Comparison of ENCODE assay signal across 25 cellular contexts in genomic region chr9:87334366-87334765, GRCh38.
"Had no signal": no experiment of that assay in that cellular context is flagged by ENCODE, and none has a peak within 500 bp of the region (broad histone marks: within the 10 kb centered on the region; RNA-seq: fewer than 3 reads in every experiment).

No MANE protein-coding gene starts in this region.

- FAIRE-seq: endometrium, frontal cortex, islet of Langerhans had no signal

- H3K4me3 Mint-ChIP-seq: effector memory CD8-positive, alpha-beta T cell; naive thymus-derived CD8-positive, alpha-beta T cell; nephron progenitor cell; stimulated activated memory B cell treated with anti-CD40 and anti-IgM and Interleukin-4, amounts not matched to agents 10 μg/mL and 1 μg/mL and 100 μg/mL, for 72 hours; type B pancreatic cell had no signal

- H3K4me3 ChIP-seq: left lung, lower lobe of right lung, ovary, psoas muscle, sigmoid colon, spleen, testis, tibial artery had no signal

- H3K27me3 ChIP-seq: ovary, sigmoid colon, testis, tibial artery had no signal

- H3K9me3 ChIP-seq: lower lobe of right lung, ovary, testis had no signal

- H3K36me3 ChIP-seq: left lung, lower lobe of right lung, ovary, sigmoid colon, spleen had no signal

- DNase-seq: cortex of kidney; effector memory CD8-positive, alpha-beta T cell; head of caudate nucleus; left cardiac atrium; left lung; lower lobe of right lung; naive thymus-derived CD8-positive, alpha-beta T cell; nephron progenitor cell; nucleus accumbens; ovary; posterior cingulate gyrus; psoas muscle; right cardiac atrium; sigmoid colon; spleen; stimulated activated CD4-positive, alpha-beta T cell treated with anti-CD3 and anti-CD28 coated beads, Interleukin-4, amount 100 ng/mL, for 4 hours; stimulated activated naive CD8-positive, alpha-beta T cell treated with anti-CD3 and anti-CD28 coated beads, Interleukin-15, Interleukin-2, amounts not matched to agents 100 U/mL and 50 U/mL, for 24 hours; substantia nigra; testis; tibial artery had no signal

- H3K27ac ChIP-seq: left lung, lower lobe of right lung, ovary, psoas muscle, sigmoid colon, spleen, testis, tibial artery had no signal

- H3K27ac Mint-ChIP-seq: effector memory CD8-positive, alpha-beta T cell; naive thymus-derived CD8-positive, alpha-beta T cell; nephron progenitor cell; stimulated activated memory B cell treated with anti-CD40 and anti-IgM and Interleukin-4, amounts not matched to agents 10 μg/mL and 1 μg/mL and 100 μg/mL, for 72 hours; type B pancreatic cell had no signal

- ATAC-seq: effector memory CD8-positive, alpha-beta T cell; left cardiac atrium; left lung; lower lobe of right lung; naive thymus-derived CD8-positive, alpha-beta T cell; psoas muscle; stimulated activated memory B cell treated with anti-CD40 and anti-IgM and Interleukin-4, amounts not matched to agents 10 μg/mL and 1 μg/mL and 100 μg/mL, for 72 hours; stimulated activated naive CD8-positive, alpha-beta T cell treated with anti-CD3 and anti-CD28 coated beads, Interleukin-15, Interleukin-2, amounts not matched to agents 100 U/mL and 50 U/mL, for 24 hours had no signal
